ENCODE assay signal across 1 cellular context in the genomic region with DNA sequence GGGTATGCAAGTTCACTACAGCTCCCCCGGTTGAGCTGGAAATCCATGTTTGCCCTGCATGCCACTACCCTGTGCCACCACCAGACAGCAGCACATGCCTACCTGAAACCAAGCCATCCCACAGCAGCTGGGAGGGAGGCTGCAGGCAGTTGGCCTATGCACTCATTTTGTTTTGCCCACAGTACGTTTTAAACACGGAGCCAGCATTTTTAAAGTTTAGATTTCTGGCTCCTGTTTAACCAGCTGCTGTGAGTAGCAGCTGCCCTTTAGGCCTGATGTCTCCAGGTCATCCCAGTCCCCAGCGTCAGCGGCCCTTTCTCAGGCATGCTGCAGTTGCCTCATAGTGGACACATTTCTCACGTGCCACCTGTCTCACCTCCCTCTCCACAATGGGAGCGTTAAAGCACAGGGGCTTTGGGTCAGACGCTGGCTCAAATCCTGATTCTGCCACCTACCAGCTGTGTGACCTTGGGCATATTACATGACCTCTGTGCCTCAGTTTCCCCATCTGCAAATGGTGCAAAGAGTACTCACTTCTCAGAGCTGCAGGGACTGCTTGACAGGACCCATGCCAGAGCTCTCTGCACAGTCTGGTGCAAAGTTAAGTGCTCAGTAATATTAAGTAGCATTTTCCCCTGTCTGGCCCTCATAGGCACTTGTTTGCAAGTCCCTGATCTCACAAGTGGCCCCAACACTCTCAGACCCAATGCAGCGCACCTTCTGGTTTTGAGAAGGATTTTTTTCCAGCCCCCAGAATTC.
TF ChIP-seq lines count a peak whose summit lies in the region.

No MANE protein-coding gene starts in this region.

TF ChIP-seq in HepG2, 621 proteins besides CTCF, POLR2A, EP300 and RAD21 (continued from another document and continues in another):
- TF ChIP-seq, protein P1, sequence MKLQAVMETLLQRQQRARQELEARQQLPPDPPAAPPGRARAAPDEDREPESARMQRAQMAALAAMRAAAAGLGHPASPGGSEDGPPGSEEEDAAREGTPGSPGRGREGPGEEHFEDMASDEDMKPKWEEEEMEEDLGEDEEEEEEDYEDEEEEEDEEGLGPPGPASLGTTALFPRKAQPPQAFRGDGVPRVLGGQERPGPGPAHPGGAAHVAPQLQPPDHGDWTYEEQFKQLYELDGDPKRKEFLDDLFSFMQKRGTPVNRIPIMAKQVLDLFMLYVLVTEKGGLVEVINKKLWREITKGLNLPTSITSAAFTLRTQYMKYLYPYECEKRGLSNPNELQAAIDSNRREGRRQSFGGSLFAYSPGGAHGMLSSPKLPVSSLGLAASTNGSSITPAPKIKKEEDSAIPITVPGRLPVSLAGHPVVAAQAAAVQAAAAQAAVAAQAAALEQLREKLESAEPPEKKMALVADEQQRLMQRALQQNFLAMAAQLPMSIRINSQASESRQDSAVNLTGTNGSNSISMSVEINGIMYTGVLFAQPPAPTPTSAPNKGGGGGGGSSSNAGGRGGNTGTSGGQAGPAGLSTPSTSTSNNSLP (IDR thresholded peaks at IDR 0.05; ENCODE audit: low read depth, low read length): no peak
- TF ChIP-seq ZNF550 (CRISPR knock-in tag; IDR thresholded peaks at IDR 0.05; ENCODE audit: borderline replicate concordance): no peak
- TF ChIP-seq, protein P2, sequence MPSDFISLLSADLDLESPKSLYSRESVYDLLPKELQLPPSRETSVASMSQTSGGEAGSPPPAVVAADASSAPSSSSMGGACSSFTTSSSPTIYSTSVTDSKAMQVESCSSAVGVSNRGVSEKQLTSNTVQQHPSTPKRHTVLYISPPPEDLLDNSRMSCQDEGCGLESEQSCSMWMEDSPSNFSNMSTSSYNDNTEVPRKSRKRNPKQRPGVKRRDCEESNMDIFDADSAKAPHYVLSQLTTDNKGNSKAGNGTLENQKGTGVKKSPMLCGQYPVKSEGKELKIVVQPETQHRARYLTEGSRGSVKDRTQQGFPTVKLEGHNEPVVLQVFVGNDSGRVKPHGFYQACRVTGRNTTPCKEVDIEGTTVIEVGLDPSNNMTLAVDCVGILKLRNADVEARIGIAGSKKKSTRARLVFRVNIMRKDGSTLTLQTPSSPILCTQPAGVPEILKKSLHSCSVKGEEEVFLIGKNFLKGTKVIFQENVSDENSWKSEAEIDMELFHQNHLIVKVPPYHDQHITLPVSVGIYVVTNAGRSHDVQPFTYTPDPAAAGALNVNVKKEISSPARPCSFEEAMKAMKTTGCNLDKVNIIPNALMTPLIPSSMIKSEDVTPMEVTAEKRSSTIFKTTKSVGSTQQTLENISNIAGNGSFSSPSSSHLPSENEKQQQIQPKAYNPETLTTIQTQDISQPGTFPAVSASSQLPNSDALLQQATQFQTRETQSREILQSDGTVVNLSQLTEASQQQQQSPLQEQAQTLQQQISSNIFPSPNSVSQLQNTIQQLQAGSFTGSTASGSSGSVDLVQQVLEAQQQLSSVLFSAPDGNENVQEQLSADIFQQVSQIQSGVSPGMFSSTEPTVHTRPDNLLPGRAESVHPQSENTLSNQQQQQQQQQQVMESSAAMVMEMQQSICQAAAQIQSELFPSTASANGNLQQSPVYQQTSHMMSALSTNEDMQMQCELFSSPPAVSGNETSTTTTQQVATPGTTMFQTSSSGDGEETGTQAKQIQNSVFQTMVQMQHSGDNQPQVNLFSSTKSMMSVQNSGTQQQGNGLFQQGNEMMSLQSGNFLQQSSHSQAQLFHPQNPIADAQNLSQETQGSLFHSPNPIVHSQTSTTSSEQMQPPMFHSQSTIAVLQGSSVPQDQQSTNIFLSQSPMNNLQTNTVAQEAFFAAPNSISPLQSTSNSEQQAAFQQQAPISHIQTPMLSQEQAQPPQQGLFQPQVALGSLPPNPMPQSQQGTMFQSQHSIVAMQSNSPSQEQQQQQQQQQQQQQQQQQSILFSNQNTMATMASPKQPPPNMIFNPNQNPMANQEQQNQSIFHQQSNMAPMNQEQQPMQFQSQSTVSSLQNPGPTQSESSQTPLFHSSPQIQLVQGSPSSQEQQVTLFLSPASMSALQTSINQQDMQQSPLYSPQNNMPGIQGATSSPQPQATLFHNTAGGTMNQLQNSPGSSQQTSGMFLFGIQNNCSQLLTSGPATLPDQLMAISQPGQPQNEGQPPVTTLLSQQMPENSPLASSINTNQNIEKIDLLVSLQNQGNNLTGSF (CRISPR knock-in tag; IDR thresholded peaks at IDR 0.05): no peak
- no peak for TF ChIP-seq MBD4 (IDR thresholded peaks at IDR 0.05; ENCODE audit: borderline replicate concordance, low read length)
- TF ChIP-seq ZNF326 (CRISPR knock-in tag; IDR thresholded peaks at IDR 0.05; ENCODE audit: borderline replicate concordance): no peak
- peak; percentile 45; the same call in 1 of the 2 replicates for TF ChIP-seq MYC (CRISPR knock-in tag; IDR thresholded peaks at IDR 0.05; ENCODE audit: borderline replicate concordance)
- no peak for TF ChIP-seq TMF1 (CRISPR knock-in tag; IDR thresholded peaks at IDR 0.05; ENCODE audit: low read depth)
- TF ChIP-seq, protein P3, sequence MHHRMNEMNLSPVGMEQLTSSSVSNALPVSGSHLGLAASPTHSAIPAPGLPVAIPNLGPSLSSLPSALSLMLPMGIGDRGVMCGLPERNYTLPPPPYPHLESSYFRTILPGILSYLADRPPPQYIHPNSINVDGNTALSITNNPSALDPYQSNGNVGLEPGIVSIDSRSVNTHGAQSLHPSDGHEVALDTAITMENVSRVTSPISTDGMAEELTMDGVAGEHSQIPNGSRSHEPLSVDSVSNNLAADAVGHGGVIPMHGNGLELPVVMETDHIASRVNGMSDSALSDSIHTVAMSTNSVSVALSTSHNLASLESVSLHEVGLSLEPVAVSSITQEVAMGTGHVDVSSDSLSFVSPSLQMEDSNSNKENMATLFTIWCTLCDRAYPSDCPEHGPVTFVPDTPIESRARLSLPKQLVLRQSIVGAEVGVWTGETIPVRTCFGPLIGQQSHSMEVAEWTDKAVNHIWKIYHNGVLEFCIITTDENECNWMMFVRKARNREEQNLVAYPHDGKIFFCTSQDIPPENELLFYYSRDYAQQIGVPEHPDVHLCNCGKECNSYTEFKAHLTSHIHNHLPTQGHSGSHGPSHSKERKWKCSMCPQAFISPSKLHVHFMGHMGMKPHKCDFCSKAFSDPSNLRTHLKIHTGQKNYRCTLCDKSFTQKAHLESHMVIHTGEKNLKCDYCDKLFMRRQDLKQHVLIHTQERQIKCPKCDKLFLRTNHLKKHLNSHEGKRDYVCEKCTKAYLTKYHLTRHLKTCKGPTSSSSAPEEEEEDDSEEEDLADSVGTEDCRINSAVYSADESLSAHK (CRISPR knock-in tag; IDR thresholded peaks at IDR 0.05; ENCODE audit: borderline replicate concordance): no peak
- peak; percentile 86 for TF ChIP-seq HNRNPL (IDR thresholded peaks at IDR 0.05; ENCODE audit: low read depth, low read length)
- no peak for TF ChIP-seq PRMT3 (CRISPR knock-in tag; IDR thresholded peaks at IDR 0.05; ENCODE audit: borderline replicate concordance, low read depth)
- TF ChIP-seq, protein P4, sequence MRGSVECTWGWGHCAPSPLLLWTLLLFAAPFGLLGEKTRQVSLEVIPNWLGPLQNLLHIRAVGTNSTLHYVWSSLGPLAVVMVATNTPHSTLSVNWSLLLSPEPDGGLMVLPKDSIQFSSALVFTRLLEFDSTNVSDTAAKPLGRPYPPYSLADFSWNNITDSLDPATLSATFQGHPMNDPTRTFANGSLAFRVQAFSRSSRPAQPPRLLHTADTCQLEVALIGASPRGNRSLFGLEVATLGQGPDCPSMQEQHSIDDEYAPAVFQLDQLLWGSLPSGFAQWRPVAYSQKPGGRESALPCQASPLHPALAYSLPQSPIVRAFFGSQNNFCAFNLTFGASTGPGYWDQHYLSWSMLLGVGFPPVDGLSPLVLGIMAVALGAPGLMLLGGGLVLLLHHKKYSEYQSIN (CRISPR knock-in tag; IDR thresholded peaks at IDR 0.05; ENCODE audit: borderline replicate concordance): no peak
- TF ChIP-seq, protein P5, sequence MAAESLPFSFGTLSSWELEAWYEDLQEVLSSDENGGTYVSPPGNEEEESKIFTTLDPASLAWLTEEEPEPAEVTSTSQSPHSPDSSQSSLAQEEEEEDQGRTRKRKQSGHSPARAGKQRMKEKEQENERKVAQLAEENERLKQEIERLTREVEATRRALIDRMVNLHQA (CRISPR knock-in tag; IDR thresholded peaks at IDR 0.05): no peak
- no peak for TF ChIP-seq U2AF1 (optimal IDR thresholded peaks at IDR 0.05; ENCODE audit: low read depth, low read length)
- TF ChIP-seq ZNF775 (CRISPR knock-in tag; IDR thresholded peaks at IDR 0.05; ENCODE audit: borderline replicate concordance): no peak
- TF ChIP-seq JUNB (CRISPR knock-in tag; IDR thresholded peaks at IDR 0.05; ENCODE audit: borderline replicate concordance): no peak
- TF ChIP-seq, protein P6, sequence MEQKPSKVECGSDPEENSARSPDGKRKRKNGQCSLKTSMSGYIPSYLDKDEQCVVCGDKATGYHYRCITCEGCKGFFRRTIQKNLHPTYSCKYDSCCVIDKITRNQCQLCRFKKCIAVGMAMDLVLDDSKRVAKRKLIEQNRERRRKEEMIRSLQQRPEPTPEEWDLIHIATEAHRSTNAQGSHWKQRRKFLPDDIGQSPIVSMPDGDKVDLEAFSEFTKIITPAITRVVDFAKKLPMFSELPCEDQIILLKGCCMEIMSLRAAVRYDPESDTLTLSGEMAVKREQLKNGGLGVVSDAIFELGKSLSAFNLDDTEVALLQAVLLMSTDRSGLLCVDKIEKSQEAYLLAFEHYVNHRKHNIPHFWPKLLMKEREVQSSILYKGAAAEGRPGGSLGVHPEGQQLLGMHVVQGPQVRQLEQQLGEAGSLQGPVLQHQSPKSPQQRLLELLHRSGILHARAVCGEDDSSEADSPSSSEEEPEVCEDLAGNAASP (CRISPR knock-in tag; IDR thresholded peaks at IDR 0.05; ENCODE audit: borderline replicate concordance): 0 out of 2 replicates have a peak, but pooled peaks have one; percentile 49
- no peak for TF ChIP-seq FOSL1 (CRISPR knock-in tag; IDR thresholded peaks at IDR 0.05; ENCODE audit: borderline replicate concordance)
- TF ChIP-seq SMAD1 (CRISPR knock-in tag; IDR thresholded peaks at IDR 0.05; ENCODE audit: borderline replicate concordance, low read depth): peak; percentile 83; the same call in 1 of the 2 replicates
- no peak for TF ChIP-seq ZNF484 (CRISPR knock-in tag; IDR thresholded peaks at IDR 0.05; ENCODE audit: borderline replicate concordance, low read depth)
- TF ChIP-seq XRCC5 (optimal IDR thresholded peaks at IDR 0.05; ENCODE audit: low read length): peak; percentile 81
- TF ChIP-seq, protein P7, sequence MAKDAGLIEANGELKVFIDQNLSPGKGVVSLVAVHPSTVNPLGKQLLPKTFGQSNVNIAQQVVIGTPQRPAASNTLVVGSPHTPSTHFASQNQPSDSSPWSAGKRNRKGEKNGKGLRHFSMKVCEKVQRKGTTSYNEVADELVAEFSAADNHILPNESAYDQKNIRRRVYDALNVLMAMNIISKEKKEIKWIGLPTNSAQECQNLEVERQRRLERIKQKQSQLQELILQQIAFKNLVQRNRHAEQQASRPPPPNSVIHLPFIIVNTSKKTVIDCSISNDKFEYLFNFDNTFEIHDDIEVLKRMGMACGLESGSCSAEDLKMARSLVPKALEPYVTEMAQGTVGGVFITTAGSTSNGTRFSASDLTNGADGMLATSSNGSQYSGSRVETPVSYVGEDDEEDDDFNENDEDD (CRISPR knock-in tag; IDR thresholded peaks at IDR 0.05; ENCODE audit: borderline replicate concordance): no peak
- no peak for TF ChIP-seq KDM5A (IDR thresholded peaks at IDR 0.05; ENCODE audit: borderline replicate concordance, low read length)
- no peak for TF ChIP-seq ZFP90 (CRISPR knock-in tag; IDR thresholded peaks at IDR 0.05; ENCODE audit: borderline replicate concordance)
- peak; percentile 85; the same call in 1 of the 2 replicates for TF ChIP-seq ZNF766 (CRISPR knock-in tag; IDR thresholded peaks at IDR 0.05; ENCODE audit: borderline replicate concordance)
- TF ChIP-seq ZNF33B (CRISPR knock-in tag; IDR thresholded peaks at IDR 0.05): no peak
- TF ChIP-seq FLYWCH1 (CRISPR knock-in tag; IDR thresholded peaks at IDR 0.05): no peak
- TF ChIP-seq, protein P8, sequence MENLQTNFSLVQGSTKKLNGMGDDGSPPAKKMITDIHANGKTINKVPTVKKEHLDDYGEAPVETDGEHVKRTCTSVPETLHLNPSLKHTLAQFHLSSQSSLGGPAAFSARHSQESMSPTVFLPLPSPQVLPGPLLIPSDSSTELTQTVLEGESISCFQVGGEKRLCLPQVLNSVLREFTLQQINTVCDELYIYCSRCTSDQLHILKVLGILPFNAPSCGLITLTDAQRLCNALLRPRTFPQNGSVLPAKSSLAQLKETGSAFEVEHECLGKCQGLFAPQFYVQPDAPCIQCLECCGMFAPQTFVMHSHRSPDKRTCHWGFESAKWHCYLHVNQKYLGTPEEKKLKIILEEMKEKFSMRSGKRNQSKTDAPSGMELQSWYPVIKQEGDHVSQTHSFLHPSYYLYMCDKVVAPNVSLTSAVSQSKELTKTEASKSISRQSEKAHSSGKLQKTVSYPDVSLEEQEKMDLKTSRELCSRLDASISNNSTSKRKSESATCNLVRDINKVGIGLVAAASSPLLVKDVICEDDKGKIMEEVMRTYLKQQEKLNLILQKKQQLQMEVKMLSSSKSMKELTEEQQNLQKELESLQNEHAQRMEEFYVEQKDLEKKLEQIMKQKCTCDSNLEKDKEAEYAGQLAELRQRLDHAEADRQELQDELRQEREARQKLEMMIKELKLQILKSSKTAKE (CRISPR knock-in tag; IDR thresholded peaks at IDR 0.05; ENCODE audit: borderline replicate concordance): no peak
- TF ChIP-seq ZMAT3 (CRISPR knock-in tag; conservative IDR thresholded peaks at IDR 0.05): peak; percentile 65; the same call in 1 of the 2 replicates
- TF ChIP-seq ZNF451 (CRISPR knock-in tag; IDR thresholded peaks at IDR 0.05): no peak
- TF ChIP-seq MIER2 (CRISPR knock-in tag; IDR thresholded peaks at IDR 0.05): peak; percentile 30; the same call in 1 of the 2 replicates
- TF ChIP-seq ETV5 (CRISPR knock-in tag; IDR thresholded peaks at IDR 0.05; ENCODE audit: borderline replicate concordance): peak; percentile 36
- no peak for TF ChIP-seq FOXA1 (IDR thresholded peaks at IDR 0.05)
- TF ChIP-seq FOXA1 (CRISPR knock-in tag; IDR thresholded peaks at IDR 0.05): peak; percentile 48; the same call in 1 of the 2 replicates
- TF ChIP-seq, protein P9, sequence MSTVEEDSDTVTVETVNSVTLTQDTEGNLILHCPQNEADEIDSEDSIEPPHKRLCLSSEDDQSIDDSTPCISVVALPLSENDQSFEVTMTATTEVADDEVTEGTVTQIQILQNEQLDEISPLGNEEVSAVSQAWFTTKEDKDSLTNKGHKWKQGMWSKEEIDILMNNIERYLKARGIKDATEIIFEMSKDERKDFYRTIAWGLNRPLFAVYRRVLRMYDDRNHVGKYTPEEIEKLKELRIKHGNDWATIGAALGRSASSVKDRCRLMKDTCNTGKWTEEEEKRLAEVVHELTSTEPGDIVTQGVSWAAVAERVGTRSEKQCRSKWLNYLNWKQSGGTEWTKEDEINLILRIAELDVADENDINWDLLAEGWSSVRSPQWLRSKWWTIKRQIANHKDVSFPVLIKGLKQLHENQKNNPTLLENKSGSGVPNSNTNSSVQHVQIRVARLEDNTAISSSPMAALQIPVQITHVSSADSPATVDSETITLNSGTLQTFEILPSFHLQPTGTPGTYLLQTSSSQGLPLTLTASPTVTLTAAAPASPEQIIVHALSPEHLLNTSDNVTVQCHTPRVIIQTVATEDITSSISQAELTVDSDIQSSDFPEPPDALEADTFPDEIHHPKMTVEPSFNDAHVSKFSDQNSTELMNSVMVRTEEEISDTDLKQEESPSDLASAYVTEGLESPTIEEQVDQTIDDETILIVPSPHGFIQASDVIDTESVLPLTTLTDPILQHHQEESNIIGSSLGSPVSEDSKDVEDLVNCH (CRISPR knock-in tag; IDR thresholded peaks at IDR 0.05): no peak
- TF ChIP-seq ZFY (CRISPR knock-in tag; IDR thresholded peaks at IDR 0.05): peak; percentile 43; the same call in 1 of the 2 replicates
